In the genomic region with DNA sequence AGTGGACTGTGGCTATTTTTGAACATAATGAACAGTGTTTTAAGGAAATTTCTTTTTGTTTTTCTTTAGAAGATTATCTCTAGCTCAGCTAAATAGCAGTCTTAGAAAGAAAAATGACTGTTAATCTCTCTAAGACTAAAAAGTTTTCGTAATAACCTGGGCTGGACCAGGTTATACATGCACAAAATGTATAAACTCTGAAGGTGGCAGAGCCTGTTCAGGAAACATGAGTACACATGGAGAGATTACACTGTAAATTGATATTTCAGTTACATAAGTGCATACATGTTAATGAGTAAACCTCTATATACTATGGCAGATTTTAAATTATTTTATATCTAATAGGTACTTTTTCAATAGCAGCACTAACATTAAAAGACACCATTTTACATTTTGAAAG, we compare ENCODE assay signal across 26 cellular contexts.
"Had no signal": no experiment of that assay in that cellular context is flagged by ENCODE, and none has a peak within 500 bp of the region (broad histone marks: within the 10 kb centered on the region; RNA-seq: fewer than 3 reads in every experiment).

No MANE protein-coding gene starts in this region.

- H3K4me1 ChIP-seq: adrenal gland, ascending aorta had no signal

- H3K4me3 ChIP-seq: adrenal gland, ascending aorta had no signal

- H3K27ac ChIP-seq: adrenal gland, ascending aorta, epithelial cell of prostate, WERI-Rb-1 had no signal

- H3K9me3 ChIP-seq: adrenal gland, ascending aorta had no signal

- H3K36me3 ChIP-seq: adrenal gland, ascending aorta, WERI-Rb-1 had no signal

- DNase-seq: activated B cell treated with CpG ODN at 0.5 μM for 24 hours; activated CD4-positive, alpha-beta T cell treated with anti-CD3 and anti-CD28 coated beads for 48 hours; activated CD4-positive, alpha-beta T cell treated with anti-CD3 and anti-CD28 coated beads, Interleukin-2, amount 50 U/mL, for 1 hour; activated CD4-positive, alpha-beta T cell treated with anti-CD3 and anti-CD28 coated beads, Interleukin-2, amount 50 U/mL, for 48 hours; activated CD8-positive, alpha-beta memory T cell treated with anti-CD3 and anti-CD28 coated beads for 24 hours; activated CD8-positive, alpha-beta T cell treated with anti-CD3 and anti-CD28 coated beads for 36 hours; activated effector memory CD4-positive, alpha-beta T cell treated with Interleukin-2 at 50 U/mL for 16 hours; activated naive CD4-positive, alpha-beta T cell treated with anti-CD3 and anti-CD28 coated beads for 36 hours; activated naive CD8-positive, alpha-beta T cell treated with anti-CD3 and anti-CD28 coated beads for 36 hours; activated naive CD8-positive, alpha-beta T cell treated with anti-CD3 and anti-CD28 coated beads, Interleukin-2, amount 50 U/mL, for 24 hours; activated T-cell treated with anti-CD3 and anti-CD28 coated beads, Interleukin-2, amount 50 U/mL, for 4 hours; adrenal gland; amygdala; caudate nucleus; cortex of kidney; dermis blood vessel endothelial cell; effector CD4-positive, alpha-beta T cell; effector memory CD8-positive, alpha-beta T cell; foreskin fibroblast; head of caudate nucleus; T-helper 1 cell; T-helper 17 cell; T1000; WERI-Rb-1 had no signal

- H3K27me3 ChIP-seq: adrenal gland, ascending aorta had no signal
